Comparison of ENCODE assay signal across 1 cellular context in the genomic region with DNA sequence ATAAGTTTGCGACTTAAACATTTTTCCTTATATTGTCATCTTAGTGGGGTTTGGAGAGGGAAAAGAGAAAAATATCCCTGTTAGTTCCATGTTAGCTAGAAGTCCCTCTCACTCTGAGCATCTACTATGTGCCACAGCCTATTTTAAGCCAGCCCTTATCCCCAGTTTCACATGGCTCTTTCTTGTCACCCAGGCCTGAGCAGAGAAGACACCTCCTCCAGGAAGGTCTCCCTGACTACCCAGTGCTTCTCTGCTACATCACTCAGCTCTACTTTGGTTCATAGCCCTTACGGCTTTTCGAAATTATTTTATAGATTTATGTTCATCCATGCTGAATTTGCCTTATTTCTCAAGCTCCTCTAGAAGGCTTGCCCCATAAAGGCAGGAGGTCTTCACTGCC.
TF ChIP-seq lines count a peak whose summit lies in the region.

No MANE protein-coding gene starts in this region.

TF ChIP-seq in HepG2, 621 proteins besides CTCF, POLR2A, EP300 and RAD21:
- no peak for TF ChIP-seq DNMT3B (CRISPR knock-in tag; conservative IDR thresholded peaks at IDR 0.05)
- TF ChIP-seq, protein P1, sequence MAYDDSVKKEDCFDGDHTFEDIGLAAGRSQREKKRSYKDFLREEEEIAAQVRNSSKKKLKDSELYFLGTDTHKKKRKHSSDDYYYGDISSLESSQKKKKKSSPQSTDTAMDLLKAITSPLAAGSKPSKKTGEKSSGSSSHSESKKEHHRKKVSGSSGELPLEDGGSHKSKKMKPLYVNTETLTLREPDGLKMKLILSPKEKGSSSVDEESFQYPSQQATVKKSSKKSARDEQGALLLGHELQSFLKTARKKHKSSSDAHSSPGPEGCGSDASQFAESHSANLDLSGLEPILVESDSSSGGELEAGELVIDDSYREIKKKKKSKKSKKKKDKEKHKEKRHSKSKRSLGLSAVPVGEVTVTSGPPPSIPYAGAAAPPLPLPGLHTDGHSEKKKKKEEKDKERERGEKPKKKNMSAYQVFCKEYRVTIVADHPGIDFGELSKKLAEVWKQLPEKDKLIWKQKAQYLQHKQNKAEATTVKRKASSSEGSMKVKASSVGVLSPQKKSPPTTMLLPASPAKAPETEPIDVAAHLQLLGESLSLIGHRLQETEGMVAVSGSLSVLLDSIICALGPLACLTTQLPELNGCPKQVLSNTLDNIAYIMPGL (CRISPR knock-in tag; IDR thresholded peaks at IDR 0.05; ENCODE audit: borderline replicate concordance in 1 of 2, low read depth in 1 of 2), result no peak
- TF ChIP-seq CREB1 (IDR thresholded peaks at IDR 0.05), result no peak
- TF ChIP-seq CREB1 (CRISPR knock-in tag; IDR thresholded peaks at IDR 0.05), result no peak
- no peak for TF ChIP-seq GABPB1 (CRISPR knock-in tag; IDR thresholded peaks at IDR 0.05)
- TF ChIP-seq, protein P2, sequence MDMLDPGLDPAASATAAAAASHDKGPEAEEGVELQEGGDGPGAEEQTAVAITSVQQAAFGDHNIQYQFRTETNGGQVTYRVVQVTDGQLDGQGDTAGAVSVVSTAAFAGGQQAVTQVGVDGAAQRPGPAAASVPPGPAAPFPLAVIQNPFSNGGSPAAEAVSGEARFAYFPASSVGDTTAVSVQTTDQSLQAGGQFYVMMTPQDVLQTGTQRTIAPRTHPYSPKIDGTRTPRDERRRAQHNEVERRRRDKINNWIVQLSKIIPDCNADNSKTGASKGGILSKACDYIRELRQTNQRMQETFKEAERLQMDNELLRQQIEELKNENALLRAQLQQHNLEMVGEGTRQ (IDR thresholded peaks at IDR 0.05; ENCODE audit: low read depth, low read length), result no peak
- TF ChIP-seq, protein P2 (CRISPR knock-in tag; IDR thresholded peaks at IDR 0.05; ENCODE audit: borderline replicate concordance), result no peak
- TF ChIP-seq KAT8 (CRISPR knock-in tag; IDR thresholded peaks at IDR 0.05), result no peak
- no peak for TF ChIP-seq SP1 (IDR thresholded peaks at IDR 0.05)
- no peak for TF ChIP-seq SP1 (CRISPR knock-in tag; IDR thresholded peaks at IDR 0.05)
- TF ChIP-seq, protein P3, sequence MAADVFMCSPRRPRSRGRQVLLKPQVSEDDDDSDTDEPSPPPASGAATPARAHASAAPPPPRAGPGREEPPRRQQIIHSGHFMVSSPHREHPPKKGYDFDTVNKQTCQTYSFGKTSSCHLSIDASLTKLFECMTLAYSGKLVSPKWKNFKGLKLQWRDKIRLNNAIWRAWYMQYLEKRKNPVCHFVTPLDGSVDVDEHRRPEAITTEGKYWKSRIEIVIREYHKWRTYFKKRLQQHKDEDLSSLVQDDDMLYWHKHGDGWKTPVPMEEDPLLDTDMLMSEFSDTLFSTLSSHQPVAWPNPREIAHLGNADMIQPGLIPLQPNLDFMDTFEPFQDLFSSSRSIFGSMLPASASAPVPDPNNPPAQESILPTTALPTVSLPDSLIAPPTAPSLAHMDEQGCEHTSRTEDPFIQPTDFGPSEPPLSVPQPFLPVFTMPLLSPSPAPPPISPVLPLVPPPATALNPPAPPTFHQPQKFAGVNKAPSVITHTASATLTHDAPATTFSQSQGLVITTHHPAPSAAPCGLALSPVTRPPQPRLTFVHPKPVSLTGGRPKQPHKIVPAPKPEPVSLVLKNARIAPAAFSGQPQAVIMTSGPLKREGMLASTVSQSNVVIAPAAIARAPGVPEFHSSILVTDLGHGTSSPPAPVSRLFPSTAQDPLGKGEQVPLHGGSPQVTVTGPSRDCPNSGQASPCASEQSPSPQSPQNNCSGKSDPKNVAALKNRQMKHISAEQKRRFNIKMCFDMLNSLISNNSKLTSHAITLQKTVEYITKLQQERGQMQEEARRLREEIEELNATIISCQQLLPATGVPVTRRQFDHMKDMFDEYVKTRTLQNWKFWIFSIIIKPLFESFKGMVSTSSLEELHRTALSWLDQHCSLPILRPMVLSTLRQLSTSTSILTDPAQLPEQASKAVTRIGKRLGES (CRISPR knock-in tag; IDR thresholded peaks at IDR 0.05; ENCODE audit: borderline replicate concordance), result no peak
- TF ChIP-seq ZNF343 (CRISPR knock-in tag; IDR thresholded peaks at IDR 0.05), result no peak
- no peak for TF ChIP-seq ZNF776 (CRISPR knock-in tag; IDR thresholded peaks at IDR 0.05)
- no peak for TF ChIP-seq HOXA5 (CRISPR knock-in tag; IDR thresholded peaks at IDR 0.05)
- TF ChIP-seq NFATC3 (CRISPR knock-in tag; IDR thresholded peaks at IDR 0.05), result no peak
- no peak for TF ChIP-seq ZNF230 (CRISPR knock-in tag; IDR thresholded peaks at IDR 0.05)
